Comparison of ENCODE assay signal across 8 cellular contexts in the genomic region with DNA sequence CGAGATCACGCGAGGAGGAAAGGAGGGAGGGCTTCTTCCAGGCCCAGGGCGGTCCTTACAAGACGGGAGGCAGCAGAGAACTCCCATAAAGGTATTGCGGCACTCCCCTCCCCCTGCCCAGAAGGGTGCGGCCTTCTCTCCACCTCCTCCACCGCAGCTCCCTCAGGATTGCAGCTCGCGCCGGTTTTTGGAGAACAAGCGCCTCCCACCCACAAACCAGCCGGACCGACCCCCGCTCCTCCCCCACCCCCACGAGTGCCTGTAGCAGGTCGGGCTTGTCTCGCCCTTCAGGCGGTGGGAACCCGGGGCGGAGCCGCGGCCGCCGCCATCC.
DNase-seq lines count a peak whose midpoint lies in the region; ATAC-seq and TF ChIP-seq lines count a peak whose summit lies in the region.

No MANE protein-coding gene starts in this region.

- no peak for TF ChIP-seq CTCF in choroid plexus epithelial cell (conservative IDR thresholded peaks at IDR 0.05; ENCODE audit: low read depth, low read length)

- H3K27me3 Mint-ChIP-seq in T-helper 1 cell treated with Interleukin-12 subunit alpha and Interleukin-12 subunit beta and Interleukin-4 antibody, amounts not matched to agents 30 μg/mL and 1 μg/mL, for 36 hours (ENCODE audit: low read depth), result no peaks in the 10 kb centered on the region

- ATAC-seq in HG02759 (IDR thresholded peaks at IDR 0.05; ENCODE audit: unreplicated experiment), result peak; percentile 27

- peak overlapping the region; percentile 81 for H3K4me3 ChIP-seq in choroid plexus epithelial cell (ENCODE audit: low read depth, low read length)

- H3K27ac Mint-ChIP-seq in T-helper 1 cell treated with Interleukin-12 subunit alpha and Interleukin-12 subunit beta and Interleukin-4 antibody, amounts not matched to agents 30 μg/mL and 1 μg/mL, for 36 hours, result peak overlapping the region; percentile 95

- peaks cover 36% of the 10 kb centered on the region for H3K36me3 Mint-ChIP-seq in T-helper 1 cell treated with Interleukin-12 subunit alpha and Interleukin-12 subunit beta and Interleukin-4 antibody, amounts not matched to agents 30 μg/mL and 1 μg/mL, for 36 hours (ENCODE audit: low read depth)

- peaks cover 55% of the 10 kb centered on the region for H3K4me1 Mint-ChIP-seq in T-helper 1 cell treated with Interleukin-12 subunit alpha and Interleukin-12 subunit beta and Interleukin-4 antibody, amounts not matched to agents 30 μg/mL and 1 μg/mL, for 36 hours (ENCODE audit: low read depth)

- H3K4me3 Mint-ChIP-seq in T-helper 1 cell treated with Interleukin-12 subunit alpha and Interleukin-12 subunit beta and Interleukin-4 antibody, amounts not matched to agents 30 μg/mL and 1 μg/mL, for 36 hours, result peak overlapping the region; percentile 93

- DNase-seq in activated gamma-delta T cell treated with anti-CD3 and anti-CD28 coated beads, Interleukin-2, amount 50 U/mL, for 16 hours (ENCODE audit: low read depth), result peak; percentile 57
- no peak for DNase-seq in activated gamma-delta T cell treated with Interleukin-2 at 50 U/mL for 16 hours
- DNase-seq in NCI-H1092 treated with DMSO at 0.1 percent for 48 hours (lab: John Stamatoyannopoulos, UW), result peak; percentile 75
- DNase-seq in choroid plexus epithelial cell (ENCODE audit: low read depth), result peak; percentile 99
- peak; percentile 97 for DNase-seq in left kidney (ENCODE audit: low read depth, low spot score)
- peak; percentile 56 for DNase-seq in stimulated activated CD8-positive, alpha-beta memory T cell treated with anti-CD3 and anti-CD28 coated beads, Interleukin-12 subunit alpha, Interleukin-12 subunit beta, amount 100 ng/mL, for 24 hours (ENCODE audit: extremely low read depth)

- no peaks in the 10 kb centered on the region for H3K9me3 Mint-ChIP-seq in T-helper 1 cell treated with Interleukin-12 subunit alpha and Interleukin-12 subunit beta and Interleukin-4 antibody, amounts not matched to agents 30 μg/mL and 1 μg/mL, for 36 hours
